8 cellular contexts compared by ENCODE assay signal in the genomic region with DNA sequence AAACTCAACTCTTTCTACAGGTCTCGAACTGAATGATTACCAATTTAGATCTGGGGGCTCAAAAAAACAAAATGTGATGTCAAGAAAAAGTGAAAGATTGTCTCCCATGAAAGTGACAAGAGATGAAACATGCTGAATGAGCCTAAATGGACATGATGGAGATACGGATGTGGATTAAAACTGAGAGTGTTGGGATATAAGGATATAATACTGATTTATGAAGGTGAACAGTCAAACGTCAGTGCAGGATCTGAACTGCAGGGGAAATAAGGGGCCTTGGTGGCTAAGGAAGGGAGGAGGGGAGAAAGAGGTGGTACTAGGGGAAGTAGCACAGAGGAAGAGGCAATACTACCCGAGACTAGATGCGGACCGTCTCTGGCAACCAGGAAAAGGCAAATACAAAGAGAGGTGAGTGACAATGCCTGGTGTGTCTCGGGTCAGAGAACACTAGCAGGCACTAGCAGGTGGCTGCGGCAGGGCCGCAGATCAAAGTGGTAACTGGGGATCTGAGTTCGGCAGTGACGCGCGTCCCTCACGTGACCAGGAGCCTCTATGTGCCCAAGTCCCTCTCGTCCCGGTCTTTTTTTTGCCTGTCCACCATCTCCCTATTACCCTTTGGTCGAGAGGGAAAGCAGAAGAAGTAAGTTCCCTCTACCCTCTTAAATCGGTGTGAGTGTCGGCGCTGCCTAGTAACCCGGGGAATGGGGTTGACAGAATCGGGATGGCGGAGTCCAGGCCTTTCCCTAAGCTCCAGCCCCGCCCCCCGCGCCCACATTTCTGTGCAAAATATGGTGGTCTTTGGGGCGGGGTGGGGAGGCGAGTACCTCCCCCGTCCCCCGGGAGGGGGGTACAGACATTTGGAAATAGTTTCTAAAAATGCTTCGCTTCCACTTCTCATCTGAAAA. TPM values are rescaled to one million over a fixed set of nuclear protein-coding genes. Genes with fewer than 3 reads are reported as not detected.
A peak's percentile ranks its signal among the peaks of the same experiment; 100 is the strongest.
DNase-seq lines count a peak whose midpoint lies in the region; ATAC-seq and TF ChIP-seq lines count a peak whose summit lies in the region.

Gene TCEAL1 (plus strand): TSS at position 590 of the 905 bp plus-strand sequence. CDS start 942 bp downstream, outside the sequence.

- no peaks in the 10 kb centered on the region for H3K9me3 ChIP-seq in naive thymus-derived CD4-positive, alpha-beta T cell (ENCODE audit: control insufficient read depth in 2 of 3, low read length in 3 of 3)
- H3K9me3 ChIP-seq in tibial nerve, result no peaks in the 10 kb centered on the region

- TF ChIP-seq POLR2A in tibial nerve (IDR thresholded peaks at IDR 0.05), result peak; percentile 28 to 64

- POLR2A ChIA-PET in naive thymus-derived CD4-positive, alpha-beta T cell (lab: Charles Lee), result no interaction called here

- H3K36me3 ChIP-seq in naive thymus-derived CD4-positive, alpha-beta T cell (ENCODE audit: control insufficient read depth in 2 of 3, insufficient read depth in 3 of 3, low read length in 3 of 3), result no peaks in the 10 kb centered on the region
- H3K36me3 ChIP-seq in tibial nerve, result peaks cover 0 to 4% (median 0%) of the 10 kb centered on the region in 3 donors

- H3K4me3 Mint-ChIP-seq in naive thymus-derived CD4-positive, alpha-beta T cell, result peak within 1 kb of the TSS; percentile 80 to 93 (median 89)

- 1 to 31% methylated on average over 31 of the region's 31 CpGs for WGBS in tibial nerve, 2 donors

- CTCF ChIA-PET in naive thymus-derived CD4-positive, alpha-beta T cell (lab: Charles Lee), result no interaction called here

- no peaks in the 10 kb centered on the region for H3K9me3 Mint-ChIP-seq in naive thymus-derived CD4-positive, alpha-beta T cell

- TF ChIP-seq CTCF in fibroblast of pulmonary artery (IDR thresholded peaks at IDR 0.05; ENCODE audit: low read length, missing control alignments) (no peak), tibial nerve (IDR thresholded peaks at IDR 0.05) (no peak)

- peak within 1 kb of the TSS; percentile 17 to 91 (median 81) for H3K27ac Mint-ChIP-seq in naive thymus-derived CD4-positive, alpha-beta T cell

- TF ChIP-seq EP300 in tibial nerve (IDR thresholded peaks at IDR 0.05), result peak in 1 of 2 donors; percentile 85

- H3K4me1 Mint-ChIP-seq in naive thymus-derived CD4-positive, alpha-beta T cell, result peaks cover 7 to 19% (median 14%) of the 10 kb centered on the region in 7 donors

- H3K36me3 Mint-ChIP-seq in naive thymus-derived CD4-positive, alpha-beta T cell, result peaks cover 0 to 2% (median 0%) of the 10 kb centered on the region in 5 donors

- ATAC-seq in GM18907 (IDR thresholded peaks at IDR 0.05; ENCODE audit: unreplicated experiment) (peak; percentile 70), HG03139 (IDR thresholded peaks at IDR 0.05; ENCODE audit: unreplicated experiment) (peak; percentile 60)
- peak; percentile 80 for ATAC-seq in naive thymus-derived CD4-positive, alpha-beta T cell

- intact Hi-C loops in naive thymus-derived CD4-positive, alpha-beta T cell (cut with micrococcal nuclease), result loop anchor here (1.0 to 10.0 kb wide), 7 partner anchors 22 to 289 kb away; partner anchors contain the start of genes MORF4L2 (in 2 of the 2) and TCEAL3 (in 1 of the 2)

- H3K4me3 ChIP-seq in fibroblast of pulmonary artery (replicated peaks; ENCODE audit: low read depth, low read length), result peak within 1 kb of the TSS; percentile 66
- peak within 1 kb of the TSS; percentile 71 for H3K4me3 ChIP-seq in naive thymus-derived CD4-positive, alpha-beta T cell (ENCODE audit: low read length)
- peak within 1 kb of the TSS; percentile 44 to 75 (median 58) for H3K4me3 ChIP-seq in tibial nerve

- DNase-seq in AG20443 (ENCODE audit: low spot score), result peak; percentile 29
- peak; percentile 37 for DNase-seq in NCI-H446 treated with DMSO at 0.1 percent for 48 hours (lab: John Stamatoyannopoulos, UW)
- peak; percentile 48 to 54 for DNase-seq in activated T-cell treated with anti-CD3 and anti-CD28 coated beads, Interleukin-2, amount 50 U/mL, for 48 hours
- DNase-seq in fibroblast of pulmonary artery (ENCODE audit: low read depth), result peak; percentile 36
- DNase-seq in naive thymus-derived CD4-positive, alpha-beta T cell, result peak in 7 of 9 donors; percentile 16 to 33 (median 25)
- DNase-seq in tibial nerve (ENCODE audit: low spot score in 2 of 2), result peak; percentile 45 to 60

- no peaks in the 10 kb centered on the region for H3K27me3 Mint-ChIP-seq in naive thymus-derived CD4-positive, alpha-beta T cell

- peak within 1 kb of the TSS; percentile 75 for H3K27ac ChIP-seq in naive thymus-derived CD4-positive, alpha-beta T cell (ENCODE audit: low read depth, low read length)
- H3K27ac ChIP-seq in tibial nerve, result peak within 1 kb of the TSS; percentile 78 to 98 (median 92)

- no peaks in the 10 kb centered on the region for H3K27me3 ChIP-seq in naive thymus-derived CD4-positive, alpha-beta T cell (ENCODE audit: control insufficient read depth in 2 of 2, insufficient read depth in 2 of 2, low read length in 2 of 2)
- peaks cover 0 to 9% of the 10 kb centered on the region in 2 donors for H3K27me3 ChIP-seq in tibial nerve

- no peaks in the 10 kb centered on the region for H3K4me1 ChIP-seq in naive thymus-derived CD4-positive, alpha-beta T cell (ENCODE audit: control insufficient read depth in 2 of 2, insufficient read depth in 2 of 2, low read length in 2 of 2)
- H3K4me1 ChIP-seq in tibial nerve, result peaks cover 0 to 30% (median 2%) of the 10 kb centered on the region in 4 donors

RNA-seq across cellular contexts. Expression of gene TCEAL1, which starts in this region (rescaled TPM):
- 10 to 100 TPM in 2 of 5 experiments, 1 to 10 TPM in 3; 3.3 to 14.3 (median 5.0) TPM for total RNA-seq in naive thymus-derived CD4-positive, alpha-beta T cell
- 10 to 100 TPM; 13.5 to 20.6 TPM for polyA plus RNA-seq in naive thymus-derived CD4-positive, alpha-beta T cell
- 100 to 1,000 TPM; 109 to 160 (median 133) TPM for total RNA-seq in tibial nerve

Comparison
In these comparisons a context has a peak if more than half of its experiments do, and no peak if none do; other contexts are left out.
1. Peak in every context shown above with its lines: DNase-seq, ATAC-seq, H3K4me3 ChIP-seq and H3K27ac ChIP-seq.
2. RNA of gene TCEAL1 (total RNA-seq): 109 to 160 TPM in tibial nerve; 3.3 to 14.3 TPM in naive thymus-derived CD4-positive, alpha-beta T cell; every median in the first group is over 4 times any median in the second.